26 cellular contexts compared by ENCODE assay signal in genomic region chr9:123773783-123774182, GRCh38.
DNase-seq lines count a peak whose midpoint lies in the region; ATAC-seq and TF ChIP-seq lines count a peak whose summit lies in the region.
"Had no signal": no experiment of that assay in that cellular context is flagged by ENCODE, and none has a peak within 500 bp of the region (broad histone marks: within the 10 kb centered on the region; RNA-seq: fewer than 3 reads in every experiment).

No MANE protein-coding gene starts in this region.

- H3K9me2 ChIP-seq in DOHH2 (replicated peaks; ENCODE audit: control insufficient read depth, low read length) (no peaks in the 10 kb centered on the region), GM23338 (ENCODE audit: insufficient read depth) (no peaks in the 10 kb centered on the region)

- H3K79me2 ChIP-seq in DOHH2 (ENCODE audit: control insufficient read depth, low read length) (no peaks in the 10 kb centered on the region), OCI-LY3 (ENCODE audit: low read length) (peaks cover 15% of the 10 kb centered on the region; the same call in 1 of the 2 replicates), GM23338 (replicated peaks; ENCODE audit: insufficient read depth) (0 out of 2 replicates have a peak, but pooled peaks cover 2% of the 10 kb centered on the region)

- H3K9me3 Mint-ChIP-seq in nephron progenitor cell: no peaks in the 10 kb centered on the region
- H3K9me3 Mint-ChIP-seq in GM23338: no peaks in the 10 kb centered on the region
- H3K9me3 Mint-ChIP-seq: CD4-positive, alpha-beta memory T cell; T-helper 2 cell treated with Interferon-gamma antibody and Interleukin-4, amounts not matched to agents 5 μg/mL and 100 μg/mL, for 36 hours had no signal

- H3F3A ChIP-seq in DOHH2 (ENCODE audit: control insufficient read depth, insufficient read depth) (no peaks in the 10 kb centered on the region), GM23338 (replicated peaks; ENCODE audit: low read depth) (no peaks in the 10 kb centered on the region)

- H3K36me3 ChIP-seq in DOHH2 (ENCODE audit: control insufficient read depth, low read length) (no peaks in the 10 kb centered on the region), OCI-LY3 (replicated peaks; ENCODE audit: low read depth, low read length) (no peaks in the 10 kb centered on the region), GM23338 (ENCODE audit: insufficient read depth) (no peaks in the 10 kb centered on the region)

- ATAC-seq in GM23338 (no peak), HG02763 (IDR thresholded peaks at IDR 0.05; ENCODE audit: unreplicated experiment) (no peak)
- ATAC-seq: A549, HCT116, HepG2, Panc1 had no signal

- DNase-seq in HL-60 (ENCODE audit: low read depth in 1 of 2, low spot score in 1 of 2) (no peak), nephron progenitor cell (no peak), GM23338 (ENCODE audit: low spot score) (no peak), NCI-H128 (lab: John Stamatoyannopoulos, UW; ENCODE audit: unreplicated experiment) (no peak)
- DNase-seq: C1 segment of cervical spinal cord; CD4-positive, alpha-beta memory T cell; COR-L47; DMS79 treated with DMSO at 0.1 percent for 48 hours; Kasumi-1; NCI-H1092; NCI-H1436; NCI-H187 treated with DMSO at 0.1 percent for 48 hours; NCI-H2107; NCI-H524; NCI-H774; SHP77; T-helper 1 cell had no signal

- H3K27me3 ChIP-seq in DOHH2 (ENCODE audit: control insufficient read depth, low read length) (no peaks in the 10 kb centered on the region), HL-60 (ENCODE audit: insufficient read depth, poor library complexity, severe bottlenecking) (no peaks in the 10 kb centered on the region), OCI-LY3 (ENCODE audit: low read depth, low read length) (no peaks in the 10 kb centered on the region), GM23338 (ENCODE audit: insufficient read depth) (no peaks in the 10 kb centered on the region)

- TF ChIP-seq CTCF in DOHH2 (IDR thresholded peaks at IDR 0.05; ENCODE audit: low read depth, low read length, poor library complexity, severe bottlenecking) (no peak), HL-60 (IDR thresholded peaks at IDR 0.05; ENCODE audit: insufficient read depth, low read length) (no peak), OCI-LY3 (IDR thresholded peaks at IDR 0.05; ENCODE audit: low read depth, low read length) (no peak), nephron progenitor cell (IDR thresholded peaks at IDR 0.05) (no peak), GM23338 (conservative IDR thresholded peaks at IDR 0.05; ENCODE audit: low read depth in 2 of 2) (no peak)

- H3K4me3 Mint-ChIP-seq in nephron progenitor cell (peak overlapping the region; percentile 0), GM23338 (no peak overlapping the region)
- H3K4me3 Mint-ChIP-seq: CD4-positive, alpha-beta memory T cell; T-helper 2 cell treated with Interferon-gamma antibody and Interleukin-4, amounts not matched to agents 5 μg/mL and 100 μg/mL, for 36 hours had no signal

- H3K4me1 ChIP-seq in DOHH2 (ENCODE audit: control insufficient read depth, low read length): peaks cover 19% of the 10 kb centered on the region
- H3K4me1 ChIP-seq in OCI-LY3 (ENCODE audit: low read length): peaks cover 34% of the 10 kb centered on the region
- peaks cover 21% of the 10 kb centered on the region for H3K4me1 ChIP-seq in GM23338 (ENCODE audit: insufficient read depth)
- H3K4me1 ChIP-seq: A549 had no signal

- H3K4me3 ChIP-seq in DOHH2 (ENCODE audit: low read length) (no peak overlapping the region), HL-60 (replicated peaks; ENCODE audit: insufficient read depth, low read length) (no peak overlapping the region), OCI-LY3 (ENCODE audit: low read length) (no peak overlapping the region), GM23338 (no peak overlapping the region)
- H3K4me3 ChIP-seq: A549 had no signal

- H3K4me1 Mint-ChIP-seq in nephron progenitor cell (peaks cover 93% of the 10 kb centered on the region), GM23338 (peaks cover 50% of the 10 kb centered on the region)

- H3K27ac Mint-ChIP-seq in nephron progenitor cell (no peak overlapping the region), GM23338 (no peak overlapping the region)
- H3K27ac Mint-ChIP-seq: CD4-positive, alpha-beta memory T cell; T-helper 2 cell treated with Interferon-gamma antibody and Interleukin-4, amounts not matched to agents 5 μg/mL and 100 μg/mL, for 36 hours had no signal

- no peak overlapping the region for H3K9ac ChIP-seq in OCI-LY3 (ENCODE audit: low read length)

- no peaks in the 10 kb centered on the region for H3K9me3 ChIP-seq in DOHH2 (ENCODE audit: control insufficient read depth, insufficient read depth, low read length)
- no peaks in the 10 kb centered on the region for H3K9me3 ChIP-seq in OCI-LY3 (ENCODE audit: insufficient read depth, low read length)
- H3K9me3 ChIP-seq: A549 had no signal

- H2AFZ ChIP-seq in OCI-LY3 (ENCODE audit: low read depth, low read length): no peak overlapping the region
- no peak overlapping the region for H2AFZ ChIP-seq in GM23338

- H3K27me3 Mint-ChIP-seq in nephron progenitor cell (ENCODE audit: low read depth, poor library complexity): no peaks in the 10 kb centered on the region
- peaks cover 2% of the 10 kb centered on the region for H3K27me3 Mint-ChIP-seq in GM23338 (ENCODE audit: insufficient read depth, low read depth, poor library complexity)
- H3K27me3 Mint-ChIP-seq: CD4-positive, alpha-beta memory T cell had no signal

- H3K36me3 Mint-ChIP-seq in nephron progenitor cell (ENCODE audit: low read depth): no peaks in the 10 kb centered on the region
- H3K36me3 Mint-ChIP-seq in GM23338 (ENCODE audit: low read depth): no peaks in the 10 kb centered on the region
- H3K36me3 Mint-ChIP-seq: CD4-positive, alpha-beta memory T cell had no signal

- peak overlapping the region; percentile 37 for H3K4me2 ChIP-seq in DOHH2 (ENCODE audit: low read length)
- peak overlapping the region; percentile 43 for H3K4me2 ChIP-seq in OCI-LY3 (ENCODE audit: low read length)
- no peak overlapping the region for H3K4me2 ChIP-seq in GM23338
- H3K4me2 ChIP-seq: A549 had no signal

- H4K20me1 ChIP-seq in DOHH2 (ENCODE audit: control insufficient read depth, insufficient read depth, low read depth, low read length) (no peaks in the 10 kb centered on the region), OCI-LY3 (ENCODE audit: insufficient read depth, low read length) (peaks cover 82% of the 10 kb centered on the region), GM23338 (replicated peaks; ENCODE audit: insufficient read depth) (0 out of 2 replicates have a peak, but pooled peaks cover 2% of the 10 kb centered on the region)

- no peak overlapping the region for H3K27ac ChIP-seq in DOHH2 (ENCODE audit: low read depth, low read length)
- H3K27ac ChIP-seq in HL-60 (replicated peaks): peak overlapping the region; percentile 36
- no peak overlapping the region for H3K27ac ChIP-seq in OCI-LY3 (ENCODE audit: low read length)
- H3K27ac ChIP-seq in GM23338 (ENCODE audit: low read depth): no peak overlapping the region
- H3K27ac ChIP-seq: A549, RWPE1 had no signal

TF ChIP-seq in GM23338, 12 proteins besides CTCF, POLR2A, EP300 and RAD21:
- no peak for TF ChIP-seq POLR2AphosphoS5 (IDR thresholded peaks at IDR 0.05; ENCODE audit: low read depth)
- TF ChIP-seq ETS1 (IDR thresholded peaks at IDR 0.05): no peak
